Comparison of ENCODE assay signal across 8 cellular contexts in the genomic region with DNA sequence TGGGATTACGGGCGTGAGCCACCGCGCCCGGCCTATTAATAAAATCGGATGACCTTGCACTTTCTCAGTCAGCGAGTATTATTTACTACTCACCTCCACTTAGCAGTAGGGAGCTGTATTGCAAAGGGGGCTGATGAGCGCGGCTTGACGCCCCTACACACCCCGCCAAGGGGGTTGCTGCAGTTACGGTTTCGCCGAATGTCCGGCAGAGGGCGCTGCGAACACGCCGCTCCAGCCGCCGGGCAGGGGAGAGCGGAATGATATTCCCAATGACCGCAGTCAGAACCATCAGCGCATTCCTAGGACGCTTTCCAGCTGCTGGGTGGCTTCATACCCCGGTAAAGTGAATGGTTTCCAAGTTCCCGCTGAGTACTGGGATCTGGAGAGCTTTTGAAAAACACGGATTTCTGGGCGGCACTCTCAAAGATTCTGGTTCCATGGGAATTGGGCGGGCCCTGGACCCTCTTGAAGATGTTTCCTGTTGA. TPM values are rescaled to one million over a fixed set of nuclear protein-coding genes. Genes with fewer than 3 reads are reported as not detected.
DNase-seq lines count a peak whose midpoint lies in the region; ATAC-seq, FAIRE-seq and TF ChIP-seq lines count a peak whose summit lies in the region.

No MANE protein-coding gene starts in this region.

- FAIRE-seq in GM12891 (lab: Jason Lieb, UNC), result peak; percentile 75

- H3K36me3 ChIP-seq in ascending aorta, result no peaks in the 10 kb centered on the region

- H3K27me3 ChIP-seq in ascending aorta, result no peaks in the 10 kb centered on the region

- no peak overlapping the region for H3K27ac ChIP-seq in ascending aorta

- TF ChIP-seq POLR2A in GM12891 (IDR thresholded peaks at IDR 0.05; ENCODE audit: low read depth, low read length), result no peak

- ATAC-seq in left ventricle myocardium superior, result peak; percentile 89

- H3K4me3 ChIP-seq in ascending aorta, result peak overlapping the region in 1 of 2 donors; percentile 10

- peak; percentile 67 to 95 (median 95) for TF ChIP-seq CTCF in ascending aorta (IDR thresholded peaks at IDR 0.05)

- peaks cover 0 to 5% of the 10 kb centered on the region in 2 donors for H3K4me1 ChIP-seq in ascending aorta

- peak; percentile 58 for DNase-seq in GM12891 (ENCODE audit: insufficient read length, low spot score)
- DNase-seq in SK-MEL-5 (ENCODE audit: low read depth, low spot score), result peak; percentile 78
- peak in 1 of 2 donors; percentile 79 for DNase-seq in ascending aorta (ENCODE audit: low spot score in 2 of 2)
- peak; percentile 83 for DNase-seq in left ventricle myocardium superior
- DNase-seq in retina, result peak; percentile 78
- DNase-seq in NCI-H187 (lab: John Stamatoyannopoulos, UW), result no peak
- DNase-seq in NCI-H345 treated with DMSO at 0.1 percent for 48 hours (lab: John Stamatoyannopoulos, UW; ENCODE audit: unreplicated experiment), result no peak
- DNase-seq in MV-4-11 (lab: John Stamatoyannopoulos, UW), result no peak

- in situ Hi-C loops in SK-MEL-5 (cut with HindIII; ENCODE audit: low pct_unique_long_range_greater_than_20kb, low sequenced_read_pairs), result no loop called here

- intact Hi-C loops in ascending aorta (cut with DNase I), result loop anchor here (2.0 to 10.0 kb wide), 4 partner anchors 46 to 794 kb away; partner anchors contain the start of genes COG3 and SLC25A30
- intact Hi-C loops in left ventricle myocardium superior (cut with micrococcal nuclease), result no loop called here

- H3K9me3 ChIP-seq in ascending aorta, result no peaks in the 10 kb centered on the region

TF ChIP-seq in GM12891, 5 proteins besides CTCF, POLR2A, EP300 and RAD21:
- no peak for TF ChIP-seq PAX5 (IDR thresholded peaks at IDR 0.05; ENCODE audit: insufficient read depth, low read length, severe bottlenecking)
- TF ChIP-seq TAF1 (IDR thresholded peaks at IDR 0.05; ENCODE audit: low read depth, low read length), result no peak
- TF ChIP-seq POLR2AphosphoS5 (IDR thresholded peaks at IDR 0.05; ENCODE audit: low read depth, low read length), result no peak
- TF ChIP-seq SPI1 (IDR thresholded peaks at IDR 0.05; ENCODE audit: low read depth, low read length), result no peak
- TF ChIP-seq POU2F2 (IDR thresholded peaks at IDR 0.05; ENCODE audit: low read depth, low read length), result no peak

RNA-seq across cellular contexts. Expression of gene TPT1, which starts 30.0 kb away (rescaled TPM):
- polyA plus RNA-seq in GM12891 (2012; ENCODE audit: low read depth, missing spikeins), result 5,358 TPM
- total RNA-seq in SK-MEL-5 (2014; rRNA removed; shearing (Covaris generic)), result 3,844 and 3,941 TPM in 2 replicates
- 3,198 and 3,797 TPM in 2 replicates for polyA plus RNA-seq in SK-MEL-5 (2015; cell fraction: cytosol; rRNA removed)
- polyA plus RNA-seq in SK-MEL-5 (2015; cell fraction: nucleus; rRNA removed), result 587 and 743 TPM in 2 replicates
- total RNA-seq in ascending aorta, result 2,079 TPM
- 4,849 TPM for total RNA-seq in left ventricle myocardium superior

RNA-seq across cellular contexts. Expression of gene SLC25A30, which starts 47.2 kb away (rescaled TPM):
- 2.4 TPM for polyA plus RNA-seq in GM12891 (2012; ENCODE audit: low read depth, missing spikeins)
- 14.7 and 14.9 TPM in 2 replicates for total RNA-seq in SK-MEL-5 (2014; rRNA removed; shearing (Covaris generic))
- 19.1 and 20.6 TPM in 2 replicates for polyA plus RNA-seq in SK-MEL-5 (2015; cell fraction: cytosol; rRNA removed)
- 12.7 and 18.2 TPM in 2 replicates for polyA plus RNA-seq in SK-MEL-5 (2015; cell fraction: nucleus; rRNA removed)
- 1.9 TPM for total RNA-seq in ascending aorta
- 194 TPM for total RNA-seq in left ventricle myocardium superior

Comparison
In these comparisons a context has a peak if more than half of its experiments do, and no peak if none do; other contexts are left out.
1. DNase-seq: peak in GM12891 (single experiment), SK-MEL-5 (single experiment), left ventricle myocardium superior (single experiment) and retina (single experiment); none in NCI-H187 (0 of 2), NCI-H345 treated with DMSO at 0.1 percent for 48 hours (single experiment) and MV-4-11 (single experiment).
2. RNA of gene SLC25A30, which starts 47.2 kb away (total RNA-seq): 194 TPM in left ventricle myocardium superior (single experiment); 14.7 to 14.9 TPM in SK-MEL-5 and 1.9 TPM in ascending aorta (single experiment); every median in the first group is over 10 times any median in the second.